8 cellular contexts compared by ENCODE assay signal in the genomic region with DNA sequence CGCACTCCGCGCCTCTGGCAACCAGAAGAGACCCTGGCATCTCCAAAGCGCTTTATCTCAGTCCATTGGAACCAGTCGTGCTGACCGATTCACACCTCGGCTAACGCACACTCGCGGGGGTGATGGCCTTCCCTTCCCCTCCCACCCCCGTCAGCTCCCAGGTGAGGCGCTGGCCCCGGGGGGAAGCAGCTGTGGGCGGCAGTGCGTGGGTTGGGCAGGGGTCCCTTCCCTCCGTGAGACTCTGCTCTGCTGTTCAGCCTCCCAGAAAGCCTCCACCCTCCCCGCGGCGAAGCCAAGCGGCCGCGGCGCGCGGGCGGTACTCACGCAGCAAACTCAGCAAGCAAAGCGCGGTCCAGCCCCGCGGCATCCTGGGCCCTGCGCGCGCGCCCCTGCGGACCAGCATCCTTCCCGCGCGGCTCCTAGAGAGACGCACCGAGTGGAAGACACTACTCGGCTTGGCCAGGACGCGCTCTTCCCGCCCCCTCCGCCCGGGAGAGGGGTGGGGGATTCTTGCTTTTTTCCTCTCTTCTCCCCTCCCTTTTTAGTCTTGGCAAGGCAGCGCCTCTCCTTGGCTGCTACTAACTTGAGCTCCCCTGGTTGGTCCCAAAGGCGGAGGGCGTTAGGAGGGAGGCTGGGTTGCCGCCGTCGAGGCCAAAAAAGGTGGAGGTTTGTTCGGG. TPM values are rescaled to one million over a fixed set of nuclear protein-coding genes. Genes with fewer than 3 reads are reported as not detected.
DNase-seq lines count a peak whose midpoint lies in the region; ATAC-seq and TF ChIP-seq lines count a peak whose summit lies in the region.

A gene with protein sequence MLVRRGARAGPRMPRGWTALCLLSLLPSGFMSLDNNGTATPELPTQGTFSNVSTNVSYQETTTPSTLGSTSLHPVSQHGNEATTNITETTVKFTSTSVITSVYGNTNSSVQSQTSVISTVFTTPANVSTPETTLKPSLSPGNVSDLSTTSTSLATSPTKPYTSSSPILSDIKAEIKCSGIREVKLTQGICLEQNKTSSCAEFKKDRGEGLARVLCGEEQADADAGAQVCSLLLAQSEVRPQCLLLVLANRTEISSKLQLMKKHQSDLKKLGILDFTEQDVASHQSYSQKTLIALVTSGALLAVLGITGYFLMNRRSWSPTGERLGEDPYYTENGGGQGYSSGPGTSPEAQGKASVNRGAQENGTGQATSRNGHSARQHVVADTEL (minus strand): TSS at position 448 of the 677 bp plus-strand sequence. CDS start 45 bp downstream, at position 403.

- H3K4me1 ChIP-seq in foreskin keratinocyte, result peaks cover 11% of the 10 kb centered on the region

- H3K36me3 ChIP-seq in H7 (replicated peaks; ENCODE audit: control insufficient read depth, insufficient read depth, low read length), result no peaks in the 10 kb centered on the region

- H3K27ac ChIP-seq in foreskin keratinocyte, result no peak within 1 kb of the TSS

- no peaks in the 10 kb centered on the region for H3K36me3 Mint-ChIP-seq in osteocyte (ENCODE audit: unreplicated experiment)

- H3K4me3 ChIP-seq in H7 (ENCODE audit: insufficient read depth, low read depth, low read length), result peak within 1 kb of the TSS; percentile 43

- peak within 1 kb of the TSS; percentile 52 for H3K4me3 Mint-ChIP-seq in osteocyte (ENCODE audit: unreplicated experiment)

- DNase-seq in H7 (peak; percentile 79), foreskin keratinocyte (no peak), osteocyte (ENCODE audit: extremely low spot score, unreplicated experiment) (no peak), HK-2 (ENCODE audit: unreplicated experiment) (no peak), DMS153 (lab: John Stamatoyannopoulos, UW) (no peak), NCI-H1436 (lab: John Stamatoyannopoulos, UW) (no peak)
- DNase-seq in activated CD4-positive, alpha-beta T cell treated with anti-CD3 and anti-CD28 coated beads, Interleukin-2, amount 50 U/mL, for 48 hours, result peak; percentile 27 to 28
- DNase-seq in effector CD4-positive, alpha-beta T cell, result no peak

- H3K4me1 Mint-ChIP-seq in osteocyte (ENCODE audit: unreplicated experiment), result peaks cover 11% of the 10 kb centered on the region

- no peak within 1 kb of the TSS for H3K27ac Mint-ChIP-seq in osteocyte (ENCODE audit: unreplicated experiment)

- peaks cover 17% of the 10 kb centered on the region for H3K27me3 Mint-ChIP-seq in osteocyte (ENCODE audit: unreplicated experiment)

- peak; percentile 62 for ATAC-seq in foreskin keratinocyte

- H3K27me3 ChIP-seq in H7 (ENCODE audit: control insufficient read depth, insufficient read depth, low read length) (peaks cover 40% of the 10 kb centered on the region), foreskin keratinocyte (peaks cover 8% of the 10 kb centered on the region)

- no peak for TF ChIP-seq CTCF in foreskin keratinocyte (conservative IDR thresholded peaks at IDR 0.05)
- no peak for TF ChIP-seq CTCF in osteocyte (IDR thresholded peaks at IDR 0.05)

- H3K9me3 Mint-ChIP-seq in osteocyte (ENCODE audit: unreplicated experiment), result no peaks in the 10 kb centered on the region

RNA-seq across cellular contexts. Expression of the gene that starts here (rescaled TPM):
- not detected in 2 replicates for total RNA-seq in H7 (2014; rRNA removed; shearing (Covaris generic))
- total RNA-seq in foreskin keratinocyte (under 0.01 and 0.03 TPM in 2 replicates), osteocyte (not detected in 2 replicates)
- 0.07 and 0.09 TPM in 2 replicates for polyA plus RNA-seq in foreskin keratinocyte

Comparison
In these comparisons a context has a peak if more than half of its experiments do, and no peak if none do; other contexts are left out.
1. Peak in DNase-seq and H3K4me3 ChIP-seq in H7; RNA of the gene not detected or under 1 TPM.
2. Peak in ATAC-seq in foreskin keratinocyte; RNA of the gene not detected or under 1 TPM.
3. DNase-seq: peak in activated CD4-positive, alpha-beta T cell treated with anti-CD3 and anti-CD28 coated beads, Interleukin-2, amount 50 U/mL, for 48 hours (2 of 2); none in foreskin keratinocyte (0 of 2), osteocyte (single experiment), HK-2 (single experiment), DMS153 (single experiment), effector CD4-positive, alpha-beta T cell (single experiment) and NCI-H1436 (single experiment).